In genomic region chr1:2152914-2153313, GRCh38 we compare ENCODE assay signal across 18 cellular contexts. TPM values are rescaled to one million over a fixed set of nuclear protein-coding genes. Genes with fewer than 3 reads are reported as not detected.
DNase-seq lines count a peak whose midpoint lies in the region; ATAC-seq lines count a peak whose summit lies in the region.
"Had no signal": no experiment of that assay in that cellular context is flagged by ENCODE, and none has a peak within 500 bp of the region (broad histone marks: within the 10 kb centered on the region; RNA-seq: fewer than 3 reads in every experiment).

No MANE protein-coding gene starts in this region.

- POLR2A ChIA-PET in T-cell (lab: Charles Lee), result no interaction called here

- peaks cover 19 to 25% (median 23%) of the 10 kb centered on the region in 3 donors for H3K4me1 Mint-ChIP-seq in T-cell
- H3K4me1 Mint-ChIP-seq in activated naive CD8-positive, alpha-beta T cell treated with anti-CD3 and anti-CD28 coated beads for 36 hours, result peaks cover 13% of the 10 kb centered on the region
- H3K4me1 Mint-ChIP-seq in activated T-helper 2 cell treated with anti-CD3 and anti-CD28 coated beads, Interferon-gamma antibody, Interleukin-2, Interleukin-4, amounts not matched to agents 10 μg/mL and 5 μg/mL and 100 μg/mL, durations not matched to agents 14 hours and 24 hours and 36 hours (ENCODE audit: low read depth), result peaks cover 7% of the 10 kb centered on the region

- peak overlapping the region; percentile 78 to 82 for H3K27ac Mint-ChIP-seq in T-cell
- peak overlapping the region; percentile 75 for H3K27ac Mint-ChIP-seq in activated naive CD8-positive, alpha-beta T cell treated with anti-CD3 and anti-CD28 coated beads for 36 hours
- no peak overlapping the region for H3K27ac Mint-ChIP-seq in activated T-helper 2 cell treated with anti-CD3 and anti-CD28 coated beads, Interferon-gamma antibody, Interleukin-2, Interleukin-4, amounts not matched to agents 10 μg/mL and 5 μg/mL and 100 μg/mL, durations not matched to agents 14 hours and 24 hours and 36 hours

- CTCF ChIA-PET in T-cell (lab: Charles Lee), result no interaction called here

- H3K27me3 Mint-ChIP-seq in T-cell, result no peaks in the 10 kb centered on the region
- no peaks in the 10 kb centered on the region for H3K27me3 Mint-ChIP-seq in activated naive CD8-positive, alpha-beta T cell treated with anti-CD3 and anti-CD28 coated beads for 36 hours
- H3K27me3 Mint-ChIP-seq in activated T-helper 2 cell treated with anti-CD3 and anti-CD28 coated beads, Interferon-gamma antibody, Interleukin-2, Interleukin-4, amounts not matched to agents 10 μg/mL and 5 μg/mL and 100 μg/mL, durations not matched to agents 14 hours and 24 hours and 36 hours (ENCODE audit: low read depth), result no peaks in the 10 kb centered on the region

- peak in 2 of 4 experiments; percentile 28 to 83 for ATAC-seq in T-cell (replicated peaks in 1 of 4)
- ATAC-seq: lower lobe of right lung, pancreas, sciatic nerve had no signal

- H3K9me3 Mint-ChIP-seq in T-cell, result peaks cover 0 to 7% (median 0%) of the 10 kb centered on the region in 3 donors
- no peaks in the 10 kb centered on the region for H3K9me3 Mint-ChIP-seq in activated naive CD8-positive, alpha-beta T cell treated with anti-CD3 and anti-CD28 coated beads for 36 hours
- no peaks in the 10 kb centered on the region for H3K9me3 Mint-ChIP-seq in activated T-helper 2 cell treated with anti-CD3 and anti-CD28 coated beads, Interferon-gamma antibody, Interleukin-2, Interleukin-4, amounts not matched to agents 10 μg/mL and 5 μg/mL and 100 μg/mL, durations not matched to agents 14 hours and 24 hours and 36 hours

- peaks cover 26% of the 10 kb centered on the region for H3K36me3 Mint-ChIP-seq in T-cell
- peaks cover 12% of the 10 kb centered on the region for H3K36me3 Mint-ChIP-seq in activated naive CD8-positive, alpha-beta T cell treated with anti-CD3 and anti-CD28 coated beads for 36 hours
- no peaks in the 10 kb centered on the region for H3K36me3 Mint-ChIP-seq in activated T-helper 2 cell treated with anti-CD3 and anti-CD28 coated beads, Interferon-gamma antibody, Interleukin-2, Interleukin-4, amounts not matched to agents 10 μg/mL and 5 μg/mL and 100 μg/mL, durations not matched to agents 14 hours and 24 hours and 36 hours (ENCODE audit: low read depth)

- peak overlapping the region in 2 of 3 donors; percentile 6 to 67 for H3K4me3 Mint-ChIP-seq in T-cell
- peak overlapping the region; percentile 50 for H3K4me3 Mint-ChIP-seq in activated naive CD8-positive, alpha-beta T cell treated with anti-CD3 and anti-CD28 coated beads for 36 hours
- no peak overlapping the region for H3K4me3 Mint-ChIP-seq in activated T-helper 2 cell treated with anti-CD3 and anti-CD28 coated beads, Interferon-gamma antibody, Interleukin-2, Interleukin-4, amounts not matched to agents 10 μg/mL and 5 μg/mL and 100 μg/mL, durations not matched to agents 14 hours and 24 hours and 36 hours (ENCODE audit: low read depth)

- DNase-seq in activated CD8-positive, alpha-beta memory T cell treated with anti-CD3 and anti-CD28 coated beads for 24 hours, result peak; percentile 66
- no peak for DNase-seq in activated CD8-positive, alpha-beta memory T cell treated with anti-CD3 and anti-CD28 coated beads, Interleukin-2, amount 50 U/mL, for 48 hours
- DNase-seq in T-cell, result peak in 27 of 34 experiments; percentile 12 to 81 (median 52)
- DNase-seq in activated naive CD8-positive, alpha-beta T cell treated with anti-CD3 and anti-CD28 coated beads for 36 hours, result peak; percentile 44
- peak; percentile 28 to 30 for DNase-seq in stimulated activated CD4-positive, alpha-beta T cell treated with anti-CD3 and anti-CD28 coated beads, Interleukin-2, amount 100 ng/mL, for 24 hours
- DNase-seq in activated T-helper 2 cell treated with anti-CD3 and anti-CD28 coated beads, Interferon-gamma antibody, Interleukin-2, Interleukin-4, amounts not matched to agents 10 μg/mL and 5 μg/mL and 100 μg/mL, durations not matched to agents 14 hours and 24 hours and 36 hours (ENCODE audit: low spot score), result no peak
- DNase-seq in HCEC 1CT, result no peak
- no peak for DNase-seq in NCI-H146 treated with DMSO at 0.1 percent for 48 hours (lab: John Stamatoyannopoulos, UW; ENCODE audit: unreplicated experiment)
- DNase-seq: C1 segment of cervical spinal cord, dermis blood vessel endothelial cell, DMS 273 treated with DMSO at 0.1 percent for 48 hours, foreskin fibroblast, lower lobe of right lung, NCI-H1105, NCI-H2081 treated with DMSO at 0.1 percent for 48 hours, NCI-H524, pancreas had no signal

- intact Hi-C loops in activated T-helper 2 cell treated with anti-CD3 and anti-CD28 coated beads, Interferon-gamma antibody, Interleukin-2, Interleukin-4, amounts not matched to agents 10 μg/mL and 5 μg/mL and 100 μg/mL, durations not matched to agents 14 hours and 24 hours and 36 hours (cut with micrococcal nuclease), result no loop called here

RNA-seq across cellular contexts. Expression of gene FAAP20, which starts 41.7 kb away (rescaled TPM):
- total RNA-seq in T-cell, result 10 to 100 TPM; 52.9 to 74.8 (median 68.2) TPM
- total RNA-seq in activated naive CD8-positive, alpha-beta T cell treated with anti-CD3 and anti-CD28 coated beads for 36 hours, result 10 to 100 TPM; 69.3 to 71.4 TPM
- 61.5 and 63.8 TPM in 2 replicates for total RNA-seq in activated T-helper 2 cell treated with anti-CD3 and anti-CD28 coated beads, Interferon-gamma antibody, Interleukin-2, Interleukin-4, amounts not matched to agents 10 μg/mL and 5 μg/mL and 100 μg/mL, durations not matched to agents 14 hours and 24 hours and 36 hours

Comparison
In these comparisons a context has a peak if more than half of its experiments do, and no peak if none do; other contexts are left out.
1. DNase-seq: peak in activated CD8-positive, alpha-beta memory T cell treated with anti-CD3 and anti-CD28 coated beads for 24 hours (single experiment), T-cell (27 of 34), activated naive CD8-positive, alpha-beta T cell treated with anti-CD3 and anti-CD28 coated beads for 36 hours (single experiment) and stimulated activated CD4-positive, alpha-beta T cell treated with anti-CD3 and anti-CD28 coated beads, Interleukin-2, amount 100 ng/mL, for 24 hours (2 of 2); none in activated CD8-positive, alpha-beta memory T cell treated with anti-CD3 and anti-CD28 coated beads, Interleukin-2, amount 50 U/mL, for 48 hours (single experiment), activated T-helper 2 cell treated with anti-CD3 and anti-CD28 coated beads, Interferon-gamma antibody, Interleukin-2, Interleukin-4, amounts not matched to agents 10 μg/mL and 5 μg/mL and 100 μg/mL, durations not matched to agents 14 hours and 24 hours and 36 hours (single experiment), HCEC 1CT (single experiment) and NCI-H146 treated with DMSO at 0.1 percent for 48 hours (single experiment).